Comparison of ENCODE assay signal across 8 cellular contexts in the genomic region with DNA sequence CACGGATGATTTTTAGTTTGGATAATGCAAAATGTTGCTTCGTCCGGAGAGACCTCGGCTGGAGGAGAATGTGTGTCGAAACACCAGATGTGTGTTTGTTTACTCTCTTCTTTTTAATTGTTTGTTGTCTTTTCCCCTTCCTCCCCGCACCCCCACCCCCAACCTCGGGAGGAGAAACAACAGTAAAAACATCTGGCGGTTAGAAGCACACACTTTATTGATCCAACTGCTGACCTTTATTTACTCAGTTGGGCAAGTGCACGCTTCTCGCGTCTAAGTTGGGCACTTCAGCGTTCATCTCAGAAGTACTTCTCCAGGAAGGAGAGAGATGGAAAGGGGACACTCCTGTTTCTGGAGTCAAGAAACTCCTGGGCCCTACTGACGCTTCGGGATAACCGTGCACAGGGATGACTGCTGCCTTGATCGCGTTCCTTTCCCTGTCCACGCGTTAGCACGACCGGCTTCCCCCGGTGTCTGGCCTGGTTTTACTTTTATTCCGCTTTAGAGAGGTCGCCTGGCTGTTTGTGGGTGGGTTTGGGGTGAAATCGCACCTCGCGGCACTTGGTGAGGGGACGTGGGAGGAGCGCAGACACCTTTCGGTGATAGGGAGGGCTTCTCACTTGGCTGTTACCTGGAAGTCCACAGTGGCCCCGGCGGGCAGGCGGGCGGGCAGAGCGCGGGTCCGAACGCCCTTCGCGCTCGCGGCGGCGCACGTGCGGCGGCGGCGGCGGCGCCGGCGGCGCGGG.
DNase-seq lines count a peak whose midpoint lies in the region; ATAC-seq and TF ChIP-seq lines count a peak whose summit lies in the region.

No MANE protein-coding gene starts in this region.

- no peak for ATAC-seq in GM21381 (IDR thresholded peaks at IDR 0.05; ENCODE audit: unreplicated experiment)

- DNase-seq in GM12865 (ENCODE audit: low read depth) (no peak), SJCRH30 (peak; percentile 65 to 74), fibroblast of the aortic adventitia (ENCODE audit: low read depth) (peak; percentile 56)
- DNase-seq in stimulated activated CD8-positive, alpha-beta memory T cell treated with anti-CD3 and anti-CD28 coated beads, Interleukin-4, amount 100 ng/mL, for 48 hours: no peak
- no peak for DNase-seq in central memory CD4-positive, alpha-beta T cell

- no peaks in the 10 kb centered on the region for H3K79me2 ChIP-seq in ACC112 (ENCODE audit: control insufficient read depth, insufficient read depth, low read length, unreplicated experiment)
- no peaks in the 10 kb centered on the region for H3K79me2 ChIP-seq in parathyroid adenoma

- H3K4me1 ChIP-seq in ACC112 (ENCODE audit: control insufficient read depth, insufficient read depth, low read length, unreplicated experiment) (no peaks in the 10 kb centered on the region), SJCRH30 (peaks cover 14% of the 10 kb centered on the region), parathyroid adenoma (no peaks in the 10 kb centered on the region)

- H3K4me2 ChIP-seq in parathyroid adenoma (ENCODE audit: low read length): peak overlapping the region; percentile 85

- H3K27ac ChIP-seq in ACC112 (ENCODE audit: low read depth, low read length) (no peak overlapping the region), SJCRH30 (peak overlapping the region; percentile 95), parathyroid adenoma (no peak overlapping the region)

- no peaks in the 10 kb centered on the region for H3K9me3 ChIP-seq in SJCRH30 (replicated peaks)
- no peaks in the 10 kb centered on the region for H3K9me3 ChIP-seq in parathyroid adenoma (ENCODE audit: control insufficient read depth, low read length)

- TF ChIP-seq CTCF in GM12865 (IDR thresholded peaks at IDR 0.05; ENCODE audit: insufficient read depth, low read depth, low read length, missing control alignments) (no peak), fibroblast of the aortic adventitia (IDR thresholded peaks at IDR 0.05; ENCODE audit: insufficient read depth, low read length) (no peak), parathyroid adenoma (IDR thresholded peaks at IDR 0.05) (no peak)

- H3K4me3 ChIP-seq in ACC112 (ENCODE audit: low read depth, low read length): peak overlapping the region; percentile 91
- peak overlapping the region; percentile 87 for H3K4me3 ChIP-seq in GM12865 (ENCODE audit: low read depth, low read length)
- H3K4me3 ChIP-seq in SJCRH30: peak overlapping the region; percentile 94
- H3K4me3 ChIP-seq in fibroblast of the aortic adventitia (ENCODE audit: low read depth, low read length): peak overlapping the region; percentile 88
- H3K4me3 ChIP-seq in parathyroid adenoma (ENCODE audit: low read depth, low read length): peak overlapping the region; percentile 48

- H3K27me3 ChIP-seq in ACC112 (ENCODE audit: insufficient read depth, low read length) (peaks cover 27% of the 10 kb centered on the region), SJCRH30 (no peaks in the 10 kb centered on the region), parathyroid adenoma (ENCODE audit: control insufficient read depth, insufficient read depth, low read length) (peaks cover 22% of the 10 kb centered on the region)

- no peak overlapping the region for H3K9ac ChIP-seq in parathyroid adenoma

- H3K36me3 ChIP-seq in ACC112 (ENCODE audit: insufficient read depth, low read length) (no peaks in the 10 kb centered on the region), SJCRH30 (peaks cover 5% of the 10 kb centered on the region), parathyroid adenoma (ENCODE audit: control insufficient read depth, insufficient read depth, low read length) (no peaks in the 10 kb centered on the region)

- H2AFZ ChIP-seq in ACC112 (ENCODE audit: low read length, unreplicated experiment) (peak overlapping the region; percentile 89), parathyroid adenoma (peak overlapping the region; percentile 8)

Comparison
In these comparisons a context has a peak if more than half of its experiments do, and no peak if none do; other contexts are left out.
1. DNase-seq: peak in SJCRH30 (2 of 2) and fibroblast of the aortic adventitia (single experiment); none in GM12865 (single experiment), stimulated activated CD8-positive, alpha-beta memory T cell treated with anti-CD3 and anti-CD28 coated beads, Interleukin-4, amount 100 ng/mL, for 48 hours (single experiment) and central memory CD4-positive, alpha-beta T cell (single experiment).
2. Peak in every context shown above with its lines, with median percentiles within 50 percentile points of each other: H3K4me3 ChIP-seq.